ENCODE assay signal across 18 cellular contexts in the genomic region with DNA sequence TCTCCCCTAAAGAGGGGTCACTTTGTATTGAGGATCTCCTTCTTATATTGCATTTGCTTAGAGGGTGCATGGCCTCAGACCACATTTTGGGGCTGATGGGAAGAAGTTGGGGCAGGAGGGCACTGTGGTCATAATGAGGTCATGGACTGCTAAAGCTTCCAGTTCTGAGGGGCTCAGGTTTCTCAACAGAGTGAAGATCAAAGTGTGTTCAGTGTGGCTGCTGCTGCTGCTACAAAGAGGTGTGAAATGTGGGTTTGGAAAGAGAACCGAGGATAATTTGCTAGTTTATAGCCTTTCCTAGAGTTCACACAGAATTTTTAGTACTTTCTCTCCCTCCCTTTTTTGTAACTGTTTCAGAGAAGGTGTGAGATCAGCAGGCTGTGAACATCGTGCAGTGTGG.
DNase-seq lines count a peak whose midpoint lies in the region; ATAC-seq and TF ChIP-seq lines count a peak whose summit lies in the region.
"Had no signal": no experiment of that assay in that cellular context is flagged by ENCODE, and none has a peak within 500 bp of the region (broad histone marks: within the 10 kb centered on the region; RNA-seq: fewer than 3 reads in every experiment).

No MANE protein-coding gene starts in this region.

- no peak for DNase-seq in stimulated activated naive CD8-positive, alpha-beta T cell treated with anti-CD3 and anti-CD28 coated beads, Interleukin-15, amount 100 ng/mL, for 72 hours
- DNase-seq in stimulated activated naive CD8-positive, alpha-beta T cell treated with anti-CD3 and anti-CD28 coated beads, Interleukin-15, Interleukin-2, amounts not matched to agents 100 U/mL and 50 U/mL, for 24 hours = no peak
- DNase-seq in caudate nucleus (lab: John Stamatoyannopoulos, UW) (no peak), MCF 10A (ENCODE audit: unreplicated experiment) (no peak), foreskin melanocyte (no peak)
- DNase-seq: AML-193; BE2C; CD4-positive, alpha-beta T cell; CD8-positive, alpha-beta memory T cell; DMS 273 treated with DMSO at 0.1 percent for 48 hours; DMS79; GF-D8; H7; HCEC 1CT had no signal

- H3K27me3 Mint-ChIP-seq in stimulated activated naive CD8-positive, alpha-beta T cell treated with anti-CD3 and anti-CD28 coated beads, Interleukin-15, amount 100 ng/mL, for 72 hours = peaks cover 7% of the 10 kb centered on the region
- H3K27me3 Mint-ChIP-seq in MCF 10A (ENCODE audit: insufficient read depth, unreplicated experiment) = peaks cover 16% of the 10 kb centered on the region

- no peaks in the 10 kb centered on the region for H3K4me1 Mint-ChIP-seq in stimulated activated naive CD8-positive, alpha-beta T cell treated with anti-CD3 and anti-CD28 coated beads, Interleukin-15, amount 100 ng/mL, for 72 hours
- no peaks in the 10 kb centered on the region for H3K4me1 Mint-ChIP-seq in MCF 10A (ENCODE audit: insufficient read depth, unreplicated experiment)
- H3K4me1 Mint-ChIP-seq: CD14-positive monocyte; CD8-positive, alpha-beta memory T cell had no signal

- no peak for TF ChIP-seq CTCF in MCF 10A (IDR thresholded peaks at IDR 0.05; ENCODE audit: unreplicated experiment)

- CTCF ChIA-PET in MCF 10A (lab: Yijun Ruan, JAX) = interaction anchor here (0.6 to 1.1 kb wide), 2 partner anchors 39 to 43 kb away, joined by 3 to 4 read pairs; no protein-coding TSS in a partner anchor

- H3K27ac ChIP-seq in caudate nucleus (ENCODE audit: low read depth, low read length) (peak overlapping the region; percentile 98), temporal lobe (ENCODE audit: low read depth, low read length) (peak overlapping the region; percentile 42)
- H3K27ac ChIP-seq: 22Rv1; BLaER1 treated with 17β-estradiol and CSF1 and Interleukin-3, amounts not matched to agents 10 nM and 100 nM had no signal

- no peaks in the 10 kb centered on the region for H3K9me3 Mint-ChIP-seq in stimulated activated naive CD8-positive, alpha-beta T cell treated with anti-CD3 and anti-CD28 coated beads, Interleukin-15, amount 100 ng/mL, for 72 hours
- H3K9me3 Mint-ChIP-seq in MCF 10A (ENCODE audit: unreplicated experiment) = no peaks in the 10 kb centered on the region
- H3K9me3 Mint-ChIP-seq: CD4-positive, alpha-beta T cell; CD8-positive, alpha-beta memory T cell had no signal

- BruUV-seq in MCF 10A (replicated peaks; lab: Mats Ljungman, UMichigan) = no TSS peak

- no peaks in the 10 kb centered on the region for H3K36me3 Mint-ChIP-seq in MCF 10A (ENCODE audit: insufficient read depth, unreplicated experiment)
- H3K36me3 Mint-ChIP-seq: CD14-positive monocyte; CD8-positive, alpha-beta memory T cell had no signal

- peak; percentile 28 for ATAC-seq in stimulated activated naive CD8-positive, alpha-beta T cell treated with anti-CD3 and anti-CD28 coated beads, Interleukin-15, amount 100 ng/mL, for 72 hours
- no peak for ATAC-seq in stimulated activated naive CD8-positive, alpha-beta T cell treated with anti-CD3 and anti-CD28 coated beads, Interleukin-15, Interleukin-2, amounts not matched to agents 100 U/mL and 50 U/mL, for 24 hours

- POLR2A ChIA-PET in MCF 10A (lab: Yijun Ruan, JAX) = no interaction called here

- H3K27ac Mint-ChIP-seq in stimulated activated naive CD8-positive, alpha-beta T cell treated with anti-CD3 and anti-CD28 coated beads, Interleukin-15, amount 100 ng/mL, for 72 hours = no peak overlapping the region
- H3K27ac Mint-ChIP-seq in MCF 10A (ENCODE audit: low read depth, unreplicated experiment) = no peak overlapping the region
- H3K27ac Mint-ChIP-seq: CD14-positive monocyte; CD4-positive, alpha-beta T cell; CD8-positive, alpha-beta memory T cell had no signal

- intact Hi-C loops in MCF 10A (cut with micrococcal nuclease) = no loop called here

- no peak overlapping the region for H3K4me3 Mint-ChIP-seq in stimulated activated naive CD8-positive, alpha-beta T cell treated with anti-CD3 and anti-CD28 coated beads, Interleukin-15, amount 100 ng/mL, for 72 hours
- H3K4me3 Mint-ChIP-seq in MCF 10A (ENCODE audit: unreplicated experiment) = no peak overlapping the region
- H3K4me3 Mint-ChIP-seq: CD14-positive monocyte; CD4-positive, alpha-beta T cell; CD8-positive, alpha-beta memory T cell had no signal
